9 cellular contexts compared by ENCODE assay signal in genomic region chr7:2644514-2645273, GRCh38. TPM values are rescaled to one million over a fixed set of nuclear protein-coding genes. Genes with fewer than 3 reads are reported as not detected.
A peak's percentile ranks its signal among the peaks of the same experiment; 100 is the strongest.
DNase-seq lines count a peak whose midpoint lies in the region; ATAC-seq and TF ChIP-seq lines count a peak whose summit lies in the region.
"Had no signal": no experiment of that assay in that cellular context is flagged by ENCODE, and none has a peak within 500 bp of the region (broad histone marks: within the 10 kb centered on the region; RNA-seq: fewer than 3 reads in every experiment).

No MANE protein-coding gene starts in this region.

- TF ChIP-seq CTCF in WERI-Rb-1 (IDR thresholded peaks at IDR 0.05; ENCODE audit: low read depth, low read length): no peak

- H3K36me3 ChIP-seq in CD4-positive, alpha-beta memory T cell (ENCODE audit: insufficient read depth, low read length): no peaks in the 10 kb centered on the region
- H3K36me3 ChIP-seq in WERI-Rb-1: peaks cover 34% of the 10 kb centered on the region

- peaks cover 14% of the 10 kb centered on the region for H3K4me1 ChIP-seq in CD4-positive, alpha-beta memory T cell (ENCODE audit: insufficient read depth, low read length)

- H3K27me3 ChIP-seq in CD4-positive, alpha-beta memory T cell (ENCODE audit: insufficient read depth, low read length): no peaks in the 10 kb centered on the region
- H3K27me3 ChIP-seq in WERI-Rb-1 (ENCODE audit: insufficient read depth, low read depth, severe bottlenecking): no peaks in the 10 kb centered on the region

- no peaks in the 10 kb centered on the region for H3K9me3 Mint-ChIP-seq in CD4-positive, alpha-beta memory T cell
- H3K9me3 Mint-ChIP-seq in immature natural killer cell: no peaks in the 10 kb centered on the region

- POLR2A ChIA-PET in CD4-positive, alpha-beta memory T cell (lab: Charles Lee; ENCODE audit: partially characterized antibody): interaction anchor here (0.9 to 1.4 kb wide), 2 partner anchors 30 to 133 kb away, joined by 3 to 4 read pairs; no protein-coding TSS in a partner anchor

- intact Hi-C loops in CD4-positive, alpha-beta memory T cell (cut with micrococcal nuclease): no loop called here

- H3K36me3 Mint-ChIP-seq in CD4-positive, alpha-beta memory T cell: peaks cover 0 to 2% of the 10 kb centered on the region in 2 donors
- H3K36me3 Mint-ChIP-seq in immature natural killer cell: no peaks in the 10 kb centered on the region

- H3K4me3 Mint-ChIP-seq in CD4-positive, alpha-beta memory T cell: peak overlapping the region; percentile 19 to 88 (median 63)
- H3K4me3 Mint-ChIP-seq in immature natural killer cell: peak overlapping the region; percentile 78 to 87 (median 86)

- CTCF ChIA-PET in CD4-positive, alpha-beta memory T cell (lab: Charles Lee; ENCODE audit: partially characterized antibody): interaction anchor here (0.6 to 1.3 kb wide), 3 partner anchors 36 to 65 kb away, joined by 3 to 6 read pairs (median 4); no protein-coding TSS in a partner anchor

- peak; percentile 13 for ATAC-seq in GM21367 (IDR thresholded peaks at IDR 0.05; ENCODE audit: unreplicated experiment)

- no peaks in the 10 kb centered on the region for H3K9me3 ChIP-seq in CD4-positive, alpha-beta memory T cell (ENCODE audit: control insufficient read depth in 1 of 2, low read length in 2 of 2)
- no peaks in the 10 kb centered on the region for H3K9me3 ChIP-seq in WERI-Rb-1 (ENCODE audit: severe bottlenecking)

- peak in 1 of 5 donors; percentile 9 for DNase-seq in CD4-positive, alpha-beta memory T cell
- DNase-seq in Jurkat, Clone E6-1 (ENCODE audit: low read depth, low spot score): no peak
- DNase-seq in immature natural killer cell: peak in 1 of 3 donors; percentile 12
- no peak for DNase-seq in dedifferentiated amniotic fluid mesenchymal stem cell (ENCODE audit: extremely low spot score)
- DNase-seq in WERI-Rb-1: no peak
- no peak for DNase-seq in RPMI8226
- DNase-seq in SIG-M5 (lab: John Stamatoyannopoulos, UW): no peak
- DNase-seq: NCI-H345 had no signal

- H3K4me1 Mint-ChIP-seq in CD4-positive, alpha-beta memory T cell: peaks cover 8 to 18% (median 11%) of the 10 kb centered on the region in 4 donors
- H3K4me1 Mint-ChIP-seq in immature natural killer cell: peaks cover 13 to 29% of the 10 kb centered on the region in 2 donors

- peak overlapping the region in 4 of 7 donors; percentile 18 to 71 (median 49) for H3K27ac Mint-ChIP-seq in CD4-positive, alpha-beta memory T cell
- peak overlapping the region; percentile 84 to 89 (median 86) for H3K27ac Mint-ChIP-seq in immature natural killer cell

- H3K27ac ChIP-seq in CD4-positive, alpha-beta memory T cell (ENCODE audit: low read depth, low read length): no peak overlapping the region
- no peak overlapping the region for H3K27ac ChIP-seq in WERI-Rb-1

- no peaks in the 10 kb centered on the region for H3K27me3 Mint-ChIP-seq in CD4-positive, alpha-beta memory T cell
- peaks cover 0 to 9% (median 3%) of the 10 kb centered on the region in 3 donors for H3K27me3 Mint-ChIP-seq in immature natural killer cell (ENCODE audit: low read depth in 3 of 3)

- no peak overlapping the region for H3K4me3 ChIP-seq in CD4-positive, alpha-beta memory T cell (ENCODE audit: low read length in 2 of 2)
- H3K4me3 ChIP-seq in Jurkat, Clone E6-1 (ENCODE audit: low read length): peak overlapping the region; percentile 37
- no peak overlapping the region for H3K4me3 ChIP-seq in WERI-Rb-1 (ENCODE audit: low read depth, low read length)

RNA-seq across cellular contexts. Expression of gene TTYH3, which starts 12.9 kb away (rescaled TPM):
- 10 to 100 TPM; 10.3 to 12.0 TPM for total RNA-seq in CD4-positive, alpha-beta memory T cell
- 1 to 10 TPM in 1 of 2 donors, under 1 TPM in 1; 0.14 to 1.3 TPM for polyA plus RNA-seq in CD4-positive, alpha-beta memory T cell
- polyA plus RNA-seq in Jurkat, Clone E6-1 (2012; ENCODE audit: insufficient read depth, insufficient read length): 41.3 TPM
- 1 to 10 TPM; 1.3 to 3.2 (median 1.6) TPM for polyA plus RNA-seq in immature natural killer cell

RNA-seq across cellular contexts. Expression of gene AMZ1, which starts 43.3 kb away (rescaled TPM):
- 1 to 10 TPM; 1.6 to 2.0 TPM for total RNA-seq in CD4-positive, alpha-beta memory T cell
- under 1 TPM in 1 of 2 donors, not detected in 1; 0.15 TPM for polyA plus RNA-seq in CD4-positive, alpha-beta memory T cell
- polyA plus RNA-seq in Jurkat, Clone E6-1 (2012; ENCODE audit: insufficient read depth, insufficient read length): 0.37 TPM
- under 1 TPM in 1 of 3 donors, not detected in 2; 0.11 TPM for polyA plus RNA-seq in immature natural killer cell
